ENCODE assay signal across 30 cellular contexts in the genomic region with DNA sequence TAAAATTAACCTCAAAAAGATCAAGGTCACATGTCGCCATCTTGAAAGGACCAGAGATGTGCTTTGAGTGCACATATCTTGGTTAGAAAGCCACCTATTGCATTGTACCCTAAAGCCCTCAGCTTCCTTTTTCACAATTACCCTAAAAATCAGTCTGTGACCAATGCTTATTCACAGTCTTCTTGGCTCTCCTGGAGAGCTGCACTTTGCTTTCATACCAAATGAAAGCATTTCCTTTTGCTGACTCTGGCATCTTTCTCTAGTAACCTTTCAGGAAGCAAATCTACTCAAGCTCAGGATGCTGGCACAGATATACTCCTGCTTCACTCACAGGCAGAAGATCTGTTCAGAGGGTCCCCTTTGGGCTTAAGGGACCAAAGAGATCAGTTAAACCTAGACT.
"Had no signal": no experiment of that assay in that cellular context is flagged by ENCODE, and none has a peak within 500 bp of the region (broad histone marks: within the 10 kb centered on the region; RNA-seq: fewer than 3 reads in every experiment).

No MANE protein-coding gene starts in this region.

- H3K9me3 ChIP-seq: neutrophil, psoas muscle, right lobe of liver, sigmoid colon, suprapubic skin, testis, tibial nerve, upper lobe of left lung, vagina had no signal

- H3K36me3 ChIP-seq: neutrophil, right lobe of liver, sigmoid colon, suprapubic skin, tibial nerve, upper lobe of left lung, vagina had no signal

- H2AFZ ChIP-seq: parathyroid adenoma had no signal

- H3K27me3 ChIP-seq: neutrophil, right lobe of liver, sigmoid colon, suprapubic skin, testis, tibial nerve, upper lobe of left lung, vagina had no signal

- H3K36me3 Mint-ChIP-seq: naive thymus-derived CD8-positive, alpha-beta T cell; natural killer cell treated with Interleukin-12 subunit alpha and Interleukin-12 subunit beta and Interleukin-15 and Interleukin-18, amount 100 ng/mL, for 72 hours; stimulated activated effector memory CD8-positive, alpha-beta T cell treated with anti-CD3 and anti-CD28 coated beads, Interleukin-12 subunit alpha, Interleukin-12 subunit beta, amount 100 ng/mL, for 72 hours; stimulated activated naive B cell treated with anti-CD40 and anti-IgM and Interleukin-4, amounts not matched to agents 10 μg/mL and 1 μg/mL and 100 μg/mL, for 72 hours had no signal

- H3K79me2 ChIP-seq: parathyroid adenoma had no signal

- FAIRE-seq: small intestine, urothelium cell line had no signal

- H3K27ac ChIP-seq: neutrophil, parathyroid adenoma, psoas muscle, right lobe of liver, sigmoid colon, suprapubic skin, testis, tibial nerve, upper lobe of left lung, vagina had no signal

- ATAC-seq: naive thymus-derived CD8-positive, alpha-beta T cell; natural killer cell treated with Interleukin-12 subunit alpha and Interleukin-12 subunit beta and Interleukin-15 and Interleukin-18, amount 100 ng/mL, for 72 hours; psoas muscle; right cardiac atrium; right lobe of liver; stimulated activated effector memory CD8-positive, alpha-beta T cell treated with anti-CD3 and anti-CD28 coated beads, Interleukin-12 subunit alpha, Interleukin-12 subunit beta, amount 100 ng/mL, for 72 hours; stimulated activated naive B cell treated with anti-CD40 and anti-IgM and Interleukin-4, amounts not matched to agents 10 μg/mL and 1 μg/mL and 100 μg/mL, for 72 hours; stimulated activated naive CD8-positive, alpha-beta T cell treated with anti-CD3 and anti-CD28 coated beads, Interleukin-15, amount 100 ng/mL, for 72 hours; stimulated activated naive CD8-positive, alpha-beta T cell treated with anti-CD3 and anti-CD28 coated beads, Interleukin-15, Interleukin-2, amounts not matched to agents 100 U/mL and 50 U/mL, for 24 hours had no signal

- H3K4me3 Mint-ChIP-seq: naive thymus-derived CD8-positive, alpha-beta T cell; natural killer cell treated with Interleukin-12 subunit alpha and Interleukin-12 subunit beta and Interleukin-15 and Interleukin-18, amount 100 ng/mL, for 72 hours; nephron progenitor cell; neural crest cell; stimulated activated effector memory CD8-positive, alpha-beta T cell treated with anti-CD3 and anti-CD28 coated beads, Interleukin-12 subunit alpha, Interleukin-12 subunit beta, amount 100 ng/mL, for 72 hours; stimulated activated naive B cell treated with anti-CD40 and anti-IgM and Interleukin-4, amounts not matched to agents 10 μg/mL and 1 μg/mL and 100 μg/mL, for 72 hours; stimulated activated naive CD8-positive, alpha-beta T cell treated with anti-CD3 and anti-CD28 coated beads, Interleukin-15, amount 100 ng/mL, for 72 hours had no signal

- H3K4me1 Mint-ChIP-seq: naive thymus-derived CD8-positive, alpha-beta T cell; nephron progenitor cell; neural crest cell; stimulated activated effector memory CD8-positive, alpha-beta T cell treated with anti-CD3 and anti-CD28 coated beads, Interleukin-12 subunit alpha, Interleukin-12 subunit beta, amount 100 ng/mL, for 72 hours; stimulated activated naive B cell treated with anti-CD40 and anti-IgM and Interleukin-4, amounts not matched to agents 10 μg/mL and 1 μg/mL and 100 μg/mL, for 72 hours; stimulated activated naive CD8-positive, alpha-beta T cell treated with anti-CD3 and anti-CD28 coated beads, Interleukin-15, amount 100 ng/mL, for 72 hours had no signal

- H3K4me3 ChIP-seq: psoas muscle, right lobe of liver, sigmoid colon, suprapubic skin, testis, tibial nerve, upper lobe of left lung, vagina had no signal

- H3K27ac Mint-ChIP-seq: naive thymus-derived CD8-positive, alpha-beta T cell; natural killer cell treated with Interleukin-12 subunit alpha and Interleukin-12 subunit beta and Interleukin-15 and Interleukin-18, amount 100 ng/mL, for 72 hours; nephron progenitor cell; progenitor cell of endocrine pancreas; stimulated activated effector memory CD8-positive, alpha-beta T cell treated with anti-CD3 and anti-CD28 coated beads, Interleukin-12 subunit alpha, Interleukin-12 subunit beta, amount 100 ng/mL, for 72 hours; stimulated activated naive B cell treated with anti-CD40 and anti-IgM and Interleukin-4, amounts not matched to agents 10 μg/mL and 1 μg/mL and 100 μg/mL, for 72 hours; stimulated activated naive CD8-positive, alpha-beta T cell treated with anti-CD3 and anti-CD28 coated beads, Interleukin-15, amount 100 ng/mL, for 72 hours had no signal

- H3K4me1 ChIP-seq: parathyroid adenoma, psoas muscle, right lobe of liver, suprapubic skin, testis, tibial nerve, upper lobe of left lung, vagina had no signal

- DNase-seq: naive thymus-derived CD8-positive, alpha-beta T cell; nephron progenitor cell; nucleus accumbens; posterior cingulate gyrus; psoas muscle; right cardiac atrium; right lobe of liver; sigmoid colon; small intestine; stimulated activated CD4-positive, alpha-beta T cell treated with anti-CD3 and anti-CD28 coated beads, Interleukin-15, amount 100 ng/mL, for 24 hours; stimulated activated CD4-positive, alpha-beta T cell treated with anti-CD3 and anti-CD28 coated beads, Interleukin-2, amount 100 ng/mL, for 24 hours; stimulated activated CD4-positive, alpha-beta T cell treated with anti-CD3 and anti-CD28 coated beads, Interleukin-2, amount 100 ng/mL, for 48 hours; stimulated activated CD4-positive, alpha-beta T cell treated with anti-CD3 and anti-CD28 coated beads, Interleukin-4, amount 100 ng/mL, for 24 hours; stimulated activated naive B cell treated with anti-CD40 and anti-IgM and Interleukin-4, amounts not matched to agents 10 μg/mL and 1 μg/mL and 100 μg/mL, for 72 hours; stimulated activated naive CD8-positive, alpha-beta T cell treated with anti-CD3 and anti-CD28 coated beads, Interleukin-15, amount 100 ng/mL, for 72 hours; stimulated activated naive CD8-positive, alpha-beta T cell treated with anti-CD3 and anti-CD28 coated beads, Interleukin-15, Interleukin-2, amounts not matched to agents 100 U/mL and 50 U/mL, for 24 hours; substantia nigra; testis; trophoblast cell; upper lobe of left lung had no signal
